In genomic region chr10:126057494-126057893, GRCh38 we compare ENCODE assay signal across 28 cellular contexts.
"Had no signal": no experiment of that assay in that cellular context is flagged by ENCODE, and none has a peak within 500 bp of the region (broad histone marks: within the 10 kb centered on the region; RNA-seq: fewer than 3 reads in every experiment).

No MANE protein-coding gene starts in this region.

- FAIRE-seq: keratinocyte had no signal

- H3K4me1 Mint-ChIP-seq: endodermal cell; immature natural killer cell; naive thymus-derived CD8-positive, alpha-beta T cell; stimulated activated memory B cell treated with anti-CD40 and anti-IgM and Interleukin-4, amounts not matched to agents 10 μg/mL and 1 μg/mL and 100 μg/mL, for 72 hours had no signal

- DNase-seq: colonic mucosa; effector CD8-positive, alpha-beta T cell; endodermal cell; esophagus squamous epithelium; foreskin melanocyte; hypothalamus; immature natural killer cell; mesendoderm; midbrain; naive thymus-derived CD8-positive, alpha-beta T cell; nephron progenitor cell; occipital lobe; ovary; posterior cingulate gyrus; psoas muscle; right cardiac atrium; sigmoid colon; spleen; stimulated activated CD4-positive, alpha-beta T cell treated with anti-CD3 and anti-CD28 coated beads, Interleukin-4, amount 100 ng/mL, for 4 hours had no signal

- H3K36me3 ChIP-seq: colonic mucosa, esophagus squamous epithelium, ovary, sigmoid colon, spleen, thoracic aorta, tibial nerve, vagina had no signal

- H3K27ac Mint-ChIP-seq: endodermal cell; immature natural killer cell; naive thymus-derived CD8-positive, alpha-beta T cell; nephron progenitor cell; stimulated activated memory B cell treated with anti-CD40 and anti-IgM and Interleukin-4, amounts not matched to agents 10 μg/mL and 1 μg/mL and 100 μg/mL, for 72 hours; stimulated activated naive CD8-positive, alpha-beta T cell treated with anti-CD3 and anti-CD28 coated beads, Interleukin-15, Interleukin-2, amounts not matched to agents 100 ng/mL and 50 ng/mL, for 24 hours had no signal

- ATAC-seq: left lobe of liver; naive thymus-derived CD8-positive, alpha-beta T cell; psoas muscle; right cardiac atrium; stimulated activated memory B cell treated with anti-CD40 and anti-IgM and Interleukin-4, amounts not matched to agents 10 μg/mL and 1 μg/mL and 100 μg/mL, for 72 hours had no signal

- H3K27me3 ChIP-seq: colonic mucosa, ovary, tibial nerve, vagina had no signal

- H3K4me3 ChIP-seq: colonic mucosa, esophagus squamous epithelium, lung, ovary, psoas muscle, sigmoid colon, spleen, thoracic aorta, tibial nerve, vagina had no signal

- H3K4me3 Mint-ChIP-seq: dendritic cell treated with granulocyte-macrophage colony-stimulating factor and Interleukin-4, amounts not matched to agents 40 ng/mL and 50 ng/mL, for 4 days; endodermal cell; immature natural killer cell; naive thymus-derived CD8-positive, alpha-beta T cell; nephron progenitor cell; stimulated activated memory B cell treated with anti-CD40 and anti-IgM and Interleukin-4, amounts not matched to agents 10 μg/mL and 1 μg/mL and 100 μg/mL, for 72 hours; stimulated activated naive CD8-positive, alpha-beta T cell treated with anti-CD3 and anti-CD28 coated beads, Interleukin-15, Interleukin-2, amounts not matched to agents 100 ng/mL and 50 ng/mL, for 24 hours had no signal

- H3K36me3 Mint-ChIP-seq: stimulated activated memory B cell treated with anti-CD40 and anti-IgM and Interleukin-4, amounts not matched to agents 10 μg/mL and 1 μg/mL and 100 μg/mL, for 72 hours had no signal

- H3K9me3 ChIP-seq: colonic mucosa, esophagus squamous epithelium, ovary, psoas muscle, sigmoid colon, thoracic aorta, vagina had no signal

- H3K27ac ChIP-seq: colonic mucosa, esophagus squamous epithelium, psoas muscle, sigmoid colon, spleen, thoracic aorta, tibial nerve, vagina had no signal

- H3K4me1 ChIP-seq: colonic mucosa, psoas muscle, sigmoid colon had no signal

- H3K27me3 Mint-ChIP-seq: stimulated activated memory B cell treated with anti-CD40 and anti-IgM and Interleukin-4, amounts not matched to agents 10 μg/mL and 1 μg/mL and 100 μg/mL, for 72 hours had no signal

- H3K9me3 Mint-ChIP-seq: immature natural killer cell; stimulated activated memory B cell treated with anti-CD40 and anti-IgM and Interleukin-4, amounts not matched to agents 10 μg/mL and 1 μg/mL and 100 μg/mL, for 72 hours; stimulated activated naive CD8-positive, alpha-beta T cell treated with anti-CD3 and anti-CD28 coated beads, Interleukin-15, Interleukin-2, amounts not matched to agents 100 ng/mL and 50 ng/mL, for 24 hours had no signal
